In the genomic region with DNA sequence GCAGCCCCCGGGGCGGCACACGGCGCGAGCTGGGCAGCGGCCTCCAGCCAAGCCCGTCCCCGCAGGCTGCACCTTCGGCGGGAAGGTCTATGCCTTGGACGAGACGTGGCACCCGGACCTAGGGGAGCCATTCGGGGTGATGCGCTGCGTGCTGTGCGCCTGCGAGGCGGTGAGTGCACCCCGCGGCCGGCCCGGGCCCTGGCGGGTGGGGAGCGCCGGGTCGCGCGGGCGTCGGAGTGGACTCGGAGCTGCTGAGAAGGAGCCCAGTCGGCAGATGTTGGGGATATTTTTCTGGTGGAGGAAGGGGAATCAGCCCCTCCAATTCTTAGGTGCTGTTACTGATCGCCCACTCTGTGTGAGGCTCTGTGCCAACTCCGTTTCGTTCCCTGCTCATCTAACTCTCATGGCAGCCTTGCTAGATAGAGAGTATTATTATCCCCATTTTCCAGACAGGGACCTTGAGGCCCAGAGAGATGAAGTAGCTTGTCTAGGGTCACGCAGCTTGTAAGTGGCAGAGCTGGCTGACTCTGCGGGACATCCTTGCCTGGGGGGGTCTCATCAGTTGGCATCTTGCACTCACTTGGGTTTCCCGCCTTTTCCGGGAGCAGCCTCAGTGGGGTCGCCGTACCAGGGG, we compare ENCODE assay signal across 8 cellular contexts. TPM values are rescaled to one million over a fixed set of nuclear protein-coding genes. Genes with fewer than 3 reads are reported as not detected.
A peak's percentile ranks its signal among the peaks of the same experiment; 100 is the strongest.
DNase-seq lines count a peak whose midpoint lies in the region; ATAC-seq and TF ChIP-seq lines count a peak whose summit lies in the region.

No MANE protein-coding gene starts in this region.

- no peak overlapping the region for H4K8ac ChIP-seq in H9 (replicated peaks; ENCODE audit: insufficient read length, low read depth, low read length)

- no peak overlapping the region for H4K91ac ChIP-seq in H9 (ENCODE audit: insufficient read length, low read depth, low read length)

- no peak overlapping the region for H3K14ac ChIP-seq in H9 (ENCODE audit: insufficient read depth, low read length)

- H3T11ph ChIP-seq in H9 (ENCODE audit: low read length): no peak overlapping the region

- H3K27ac Mint-ChIP-seq in H9: no peak overlapping the region

- H2BK5ac ChIP-seq in H9 (ENCODE audit: insufficient read length, low read length): no peak overlapping the region

- H3K4ac ChIP-seq in H9 (ENCODE audit: low read depth, low read length): no peak overlapping the region

- H3K79me2 ChIP-seq in H9 (ENCODE audit: insufficient read depth, low read length): no peaks in the 10 kb centered on the region

- H2BK12ac ChIP-seq in H9 (ENCODE audit: insufficient read length, low read depth, low read length): no peak overlapping the region

- no peak overlapping the region for H2BK15ac ChIP-seq in H9 (ENCODE audit: low read depth, low read length)

- H4K5ac ChIP-seq in H9 (ENCODE audit: insufficient read length, low read depth, low read length): no peak overlapping the region

- H3K27me3 Mint-ChIP-seq in H9 (ENCODE audit: low read depth): peaks cover 87% of the 10 kb centered on the region
- peaks cover 63% of the 10 kb centered on the region for H3K27me3 Mint-ChIP-seq in activated T-cell treated with anti-CD3 and anti-CD28 coated beads, Interleukin-2, amount 50 U/mL, for 4 hours (ENCODE audit: low read depth)

- H3K9me3 Mint-ChIP-seq in H9: peaks cover 0 to 3% of the 10 kb centered on the region in 2 experiments; a peak in 3 of 5 replicates
- H3K9me3 Mint-ChIP-seq in activated T-cell treated with anti-CD3 and anti-CD28 coated beads, Interleukin-2, amount 50 U/mL, for 4 hours: no peaks in the 10 kb centered on the region

- H3K4me3 ChIP-seq in iPS-20b (ENCODE audit: low read length): peak overlapping the region; percentile 65
- peak overlapping the region; percentile 25 to 49 (median 41) for H3K4me3 ChIP-seq in skin epidermis

- H3K9me3 ChIP-seq in H9 (ENCODE audit: control insufficient read depth, low read depth, low read length): no peaks in the 10 kb centered on the region
- H3K9me3 ChIP-seq in iPS-20b (ENCODE audit: insufficient read depth, low read depth, low read length): no peaks in the 10 kb centered on the region; the same call in 1 of the 2 replicates

- H3K18ac ChIP-seq in H9 (ENCODE audit: insufficient read length, low read depth, low read length): no peak overlapping the region

- no peaks in the 10 kb centered on the region for H3K36me3 Mint-ChIP-seq in H9 (ENCODE audit: insufficient read depth in 1 of 3, low read depth in 3 of 3)
- H3K36me3 Mint-ChIP-seq in activated T-cell treated with anti-CD3 and anti-CD28 coated beads, Interleukin-2, amount 50 U/mL, for 4 hours (ENCODE audit: insufficient read depth): no peaks in the 10 kb centered on the region

- no peak overlapping the region for H3K9ac ChIP-seq in H9 (ENCODE audit: extremely low read depth, insufficient read length, low read length)
- no peak overlapping the region for H3K9ac ChIP-seq in iPS-20b (ENCODE audit: low read depth, low read length)

- no peaks in the 10 kb centered on the region for H3K79me1 ChIP-seq in H9 (ENCODE audit: insufficient read depth, low read depth, low read length, poor library complexity, severe bottlenecking)

- H3K23ac ChIP-seq in H9 (ENCODE audit: insufficient read length, low read depth, low read length): no peak overlapping the region

- H3K27ac ChIP-seq in H9 (ENCODE audit: insufficient read length, low read depth, low read length) (no peak overlapping the region), iPS-20b (ENCODE audit: low read length) (no peak overlapping the region), skin epidermis (peak overlapping the region in 7 of 21 experiments; percentile 24 to 76 (median 50))

- H3K4me1 Mint-ChIP-seq in H9: peaks cover 35 to 38% of the 10 kb centered on the region in 2 experiments
- peaks cover 11% of the 10 kb centered on the region for H3K4me1 Mint-ChIP-seq in activated T-cell treated with anti-CD3 and anti-CD28 coated beads, Interleukin-2, amount 50 U/mL, for 4 hours (ENCODE audit: low read depth)

- no CpG with 5 or more reads among the region's 42 CpGs for WGBS in H9 (ENCODE audit: extremely low coverage, insufficient read length, low lambda C conversion rate)

- H3K4me1 ChIP-seq in H9 (ENCODE audit: insufficient read depth, low read length) (peaks cover 6% of the 10 kb centered on the region; the same call in 1 of the 2 replicates), iPS-20b (ENCODE audit: insufficient read depth, low read length) (peaks cover 19% of the 10 kb centered on the region; the same call in 1 of the 2 replicates)

- H3K23me2 ChIP-seq in H9 (ENCODE audit: insufficient read length, low read depth, low read length, poor library complexity, severe bottlenecking): peaks cover 9% of the 10 kb centered on the region

- peak overlapping the region; percentile 80 for H3K4me2 ChIP-seq in H9 (ENCODE audit: insufficient read depth, insufficient read length, low read length)

- no peak overlapping the region for H2AK5ac ChIP-seq in H9 (ENCODE audit: insufficient read length, low read length)

- peaks cover 2% of the 10 kb centered on the region for H4K20me1 ChIP-seq in H9 (ENCODE audit: control insufficient read depth, insufficient read depth, insufficient read length)

- no peak overlapping the region for H2AFZ ChIP-seq in H9 (ENCODE audit: low read length)

- peak overlapping the region; percentile 61 to 82 for H3K4me3 Mint-ChIP-seq in H9
- H3K4me3 Mint-ChIP-seq in activated T-cell treated with anti-CD3 and anti-CD28 coated beads, Interleukin-2, amount 50 U/mL, for 4 hours: peak overlapping the region; percentile 63

- no peak overlapping the region for H3K56ac ChIP-seq in H9 (ENCODE audit: insufficient read length, low read depth, low read length)

- peak; percentile 63 to 64 for ATAC-seq in activated T-cell treated with anti-CD3 and anti-CD28 coated beads, Interleukin-2, amount 50 U/mL, for 4 hours
- ATAC-seq in HG03457 (IDR thresholded peaks at IDR 0.05; ENCODE audit: unreplicated experiment): no peak

- DNase-seq in H9 (no peak), NCI-H1930 (lab: John Stamatoyannopoulos, UW) (no peak), NCI-H82 treated with DMSO at 0.1 percent for 48 hours (lab: John Stamatoyannopoulos, UW; ENCODE audit: unreplicated experiment) (no peak)
- DNase-seq in activated T-cell treated with anti-CD3 and anti-CD28 coated beads, Interleukin-2, amount 50 U/mL, for 4 hours: no peak
- DNase-seq in effector CD4-positive, alpha-beta T cell: no peak

- peaks cover 33% of the 10 kb centered on the region for H3K27me3 ChIP-seq in H9 (ENCODE audit: insufficient read depth, low read length)
- peaks cover 63% of the 10 kb centered on the region for H3K27me3 ChIP-seq in iPS-20b (ENCODE audit: insufficient read depth, low read length)

- H2BK120ac ChIP-seq in H9 (ENCODE audit: low read depth, low read length, poor library complexity, severe bottlenecking): no peak overlapping the region

- TF ChIP-seq CTCF in H9 (conservative IDR thresholded peaks at IDR 0.05): no peak

- no peaks in the 10 kb centered on the region for H3K36me3 ChIP-seq in iPS-20b (ENCODE audit: insufficient read depth, low read depth, low read length)

- no peak overlapping the region for H2BK20ac ChIP-seq in H9 (ENCODE audit: low read depth, low read length, poor library complexity, severe bottlenecking)

RNA-seq across cellular contexts. Expression of gene CHRD, which starts 0.9 kb away (rescaled TPM):
- 1.8 and 1.9 TPM in 2 replicates for total RNA-seq in H9 (2021)
- under 1 TPM in 2 of 3 donors, not detected in 1; 0.11 to 0.33 TPM for total RNA-seq in activated T-cell treated with anti-CD3 and anti-CD28 coated beads, Interleukin-2, amount 50 U/mL, for 4 hours

RNA-seq across cellular contexts. Expression of gene THPO, which starts 2.7 kb away (rescaled TPM):
- 0.64 and 0.85 TPM in 2 replicates for total RNA-seq in H9 (2021)
- not detected for total RNA-seq in activated T-cell treated with anti-CD3 and anti-CD28 coated beads, Interleukin-2, amount 50 U/mL, for 4 hours

RNA-seq across cellular contexts. Expression of gene POLR2H, which starts 19.2 kb away (rescaled TPM):
- 115 and 122 TPM in 2 replicates for total RNA-seq in H9 (2021)
- 100 to 1,000 TPM; 146 to 170 (median 165) TPM for total RNA-seq in activated T-cell treated with anti-CD3 and anti-CD28 coated beads, Interleukin-2, amount 50 U/mL, for 4 hours

RNA-seq across cellular contexts. Expression of gene CLCN2, which starts 19.3 kb away (rescaled TPM):
- total RNA-seq in H9 (2021): 17.2 and 19.5 TPM in 2 replicates
- 1 to 10 TPM; 4.5 to 5.2 (median 5.0) TPM for total RNA-seq in activated T-cell treated with anti-CD3 and anti-CD28 coated beads, Interleukin-2, amount 50 U/mL, for 4 hours

RNA-seq across cellular contexts. Expression of gene FAM131A, which starts 43.3 kb away (rescaled TPM):
- 14.4 and 15.5 TPM in 2 replicates for total RNA-seq in H9 (2021)
- 1 to 10 TPM; 3.5 to 4.4 (median 3.7) TPM for total RNA-seq in activated T-cell treated with anti-CD3 and anti-CD28 coated beads, Interleukin-2, amount 50 U/mL, for 4 hours
